Comparison of ENCODE assay signal across 8 cellular contexts in genomic region chr19:49149652-49150105, GRCh38. TPM values are rescaled to one million over a fixed set of nuclear protein-coding genes. Genes with fewer than 3 reads are reported as not detected.
DNase-seq lines count a peak whose midpoint lies in the region; FAIRE-seq and TF ChIP-seq lines count a peak whose summit lies in the region.

No MANE protein-coding gene starts in this region.

- TF ChIP-seq EP300 in Ishikawa (IDR thresholded peaks at IDR 0.05; ENCODE audit: borderline replicate concordance): no peak

- FAIRE-seq in RCC 7860 (lab: Jason Lieb, UNC) (no peak), small intestine (lab: Jason Lieb, UNC) (no peak)

- 0 to 2% (median 1%) methylated on average over 22 to 23 of the region's 23 CpGs for WGBS in small intestine, 3 donors

- no peaks in the 10 kb centered on the region for H3K9me3 ChIP-seq in small intestine (ENCODE audit: control insufficient read depth, low read depth)

- H3K27me3 ChIP-seq in kidney epithelial cell (ENCODE audit: control insufficient read depth, insufficient read depth, low read length) (peaks cover 24% of the 10 kb centered on the region), small intestine (ENCODE audit: control insufficient read depth in 2 of 2, insufficient read depth in 2 of 2, low read length in 2 of 2) (no peaks in the 10 kb centered on the region)

- H3K4me3 ChIP-seq in choroid plexus epithelial cell (ENCODE audit: low read depth, low read length) (peak overlapping the region; percentile 80), kidney epithelial cell (ENCODE audit: low read depth, low read length) (peak overlapping the region; percentile 59), small intestine (ENCODE audit: low read depth in 1 of 2, low read length in 2 of 2) (peak overlapping the region; percentile 36 to 67)

- no peaks in the 10 kb centered on the region for H3K36me3 ChIP-seq in kidney epithelial cell (ENCODE audit: control insufficient read depth, insufficient read depth, low read length)
- H3K36me3 ChIP-seq in small intestine (ENCODE audit: control insufficient read depth in 2 of 2, insufficient read depth in 2 of 2, low read length in 2 of 2): no peaks in the 10 kb centered on the region

- H3K4me1 ChIP-seq in small intestine (ENCODE audit: control insufficient read depth in 2 of 2, insufficient read depth in 1 of 2, low read depth in 1 of 2, low read length in 1 of 2): peaks cover 0 to 4% of the 10 kb centered on the region in 2 donors

- TF ChIP-seq RAD21 in Ishikawa (IDR thresholded peaks at IDR 0.05; ENCODE audit: low read depth): no peak

- no peak for TF ChIP-seq CTCF in choroid plexus epithelial cell (conservative IDR thresholded peaks at IDR 0.05; ENCODE audit: low read depth, low read length)
- TF ChIP-seq CTCF in kidney epithelial cell (IDR thresholded peaks at IDR 0.05; ENCODE audit: insufficient read depth, low read length, poor library complexity, severe bottlenecking): no peak

- DNase-seq in DMS 273 treated with DMSO at 0.1 percent for 48 hours (lab: John Stamatoyannopoulos, UW) (peak; percentile 64), RCC 7860 (ENCODE audit: low spot score) (peak; percentile 38), choroid plexus epithelial cell (ENCODE audit: low read depth) (peak; percentile 92), kidney epithelial cell (ENCODE audit: low read depth) (no peak), small intestine (peak; percentile 63), mesenteric fat pad (ENCODE audit: low spot score) (no peak)
- no peak for DNase-seq in stimulated activated CD4-positive, alpha-beta T cell treated with anti-CD3 and anti-CD28 coated beads, Interleukin-12 subunit alpha, Interleukin-12 subunit beta, amount 100 ng/mL, for 4 hours

- peak overlapping the region; percentile 88 to 95 for H3K27ac ChIP-seq in small intestine (ENCODE audit: low read depth in 1 of 2, low read length in 1 of 2)

TF ChIP-seq in Ishikawa, 13 proteins besides CTCF, POLR2A, EP300 and RAD21:
- TF ChIP-seq MAX (IDR thresholded peaks at IDR 0.05): peak; percentile 63
- TF ChIP-seq TEAD4 (IDR thresholded peaks at IDR 0.05): no peak
- TF ChIP-seq FOXM1 (IDR thresholded peaks at IDR 0.05; ENCODE audit: borderline replicate concordance, low read depth): 0 out of 2 replicates have a peak, but pooled peaks have one; percentile 14
- TF ChIP-seq TAF1 (IDR thresholded peaks at IDR 0.05; ENCODE audit: low read depth): 0 out of 2 replicates have a peak, but pooled peaks have one; percentile 33
- 0 out of 2 replicates have a peak, but pooled peaks have one; percentile 21 for TF ChIP-seq CEBPB (IDR thresholded peaks at IDR 0.05)
- peak; percentile 6; the same call in 1 of the 2 replicates for TF ChIP-seq TCF12 (IDR thresholded peaks at IDR 0.05; ENCODE audit: low read depth)

RNA-seq across cellular contexts. Expression of gene HRC, which starts 5.5 kb away (rescaled TPM):
- total RNA-seq in kidney epithelial cell (not detected in 2 replicates), mesenteric fat pad (1.3 TPM)
- 1 to 10 TPM in 2 of 3 donors, under 1 TPM in 1; 0.67 to 2.6 (median 2.4) TPM for polyA plus RNA-seq in small intestine

RNA-seq across cellular contexts. Expression of gene TRPM4, which starts 7.9 kb away (rescaled TPM):
- 13.5 and 16.7 TPM in 2 replicates for total RNA-seq in kidney epithelial cell
- 100 to 1,000 TPM in 2 of 3 donors, 10 to 100 TPM in 1; 66.1 to 298 (median 119) TPM for polyA plus RNA-seq in small intestine
- 17.0 TPM for total RNA-seq in mesenteric fat pad

RNA-seq across cellular contexts. Expression of gene PPFIA3, which starts 30.3 kb away (rescaled TPM):
- total RNA-seq in kidney epithelial cell: 0.88 and 10.9 TPM in 2 replicates
- polyA plus RNA-seq in small intestine: 10 to 100 TPM; 28.2 to 48.6 (median 32.0) TPM
- 3.1 TPM for total RNA-seq in mesenteric fat pad

RNA-seq across cellular contexts. Expression of gene C19orf73, which starts 30.7 kb away (rescaled TPM):
- 4.2 and 4.6 TPM in 2 replicates for total RNA-seq in kidney epithelial cell
- 1 to 10 TPM; 3.8 to 7.6 (median 5.0) TPM for polyA plus RNA-seq in small intestine
- total RNA-seq in mesenteric fat pad: not detected

RNA-seq across cellular contexts. Expression of gene LIN7B, which starts 35.5 kb away (rescaled TPM):
- total RNA-seq in kidney epithelial cell: 3.4 and 5.8 TPM in 2 replicates
- 10 to 100 TPM in 2 of 3 donors, 1 to 10 TPM in 1; 8.4 to 21.9 (median 20.5) TPM for polyA plus RNA-seq in small intestine
- 4.2 TPM for total RNA-seq in mesenteric fat pad

Comparison
In these comparisons a context has a peak if more than half of its experiments do, and no peak if none do; other contexts are left out.
1. DNase-seq: peak in DMS 273 treated with DMSO at 0.1 percent for 48 hours (single experiment), RCC 7860 (single experiment), choroid plexus epithelial cell (single experiment) and small intestine (single experiment); none in kidney epithelial cell (single experiment), stimulated activated CD4-positive, alpha-beta T cell treated with anti-CD3 and anti-CD28 coated beads, Interleukin-12 subunit alpha, Interleukin-12 subunit beta, amount 100 ng/mL, for 4 hours (single experiment) and mesenteric fat pad (single experiment).
2. Peak in every context shown above with its lines, with median percentiles within 50 percentile points of each other: H3K4me3 ChIP-seq.